10 cellular contexts compared by ENCODE assay signal in the genomic region with DNA sequence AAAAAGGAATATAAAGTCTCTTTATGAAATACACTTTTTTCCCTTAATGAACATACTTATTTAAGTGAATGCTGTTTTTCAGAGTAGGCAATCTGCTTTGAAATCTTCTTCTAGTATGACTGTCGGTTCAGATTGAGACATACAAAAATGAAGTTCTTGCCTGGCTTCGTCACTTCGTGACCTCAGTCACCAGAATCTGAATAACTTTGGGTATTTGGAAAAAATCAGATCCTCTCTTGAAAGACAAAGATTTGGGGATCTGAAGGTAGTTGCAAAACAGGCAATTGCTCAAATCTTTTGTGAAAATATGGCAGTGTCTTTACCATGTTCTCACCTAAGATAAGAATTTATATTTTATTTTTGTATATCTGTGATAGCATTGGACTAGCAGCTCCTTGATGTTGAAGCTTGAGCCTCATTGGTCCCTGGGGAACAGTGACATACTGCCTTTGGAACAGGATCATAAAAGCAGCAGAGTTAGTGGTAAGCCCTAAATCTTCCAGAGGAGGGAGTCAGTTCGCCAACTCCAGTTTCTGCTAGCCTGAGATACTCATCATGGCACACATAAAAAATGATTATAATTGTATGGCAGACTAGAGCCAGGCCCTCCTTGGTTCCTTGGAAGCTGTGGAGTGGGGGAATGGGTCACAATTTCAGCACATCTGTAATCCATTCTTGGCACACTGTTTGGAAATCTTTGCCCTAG. TPM values are rescaled to one million over a fixed set of nuclear protein-coding genes. Genes with fewer than 3 reads are reported as not detected.
DNase-seq lines count a peak whose midpoint lies in the region; ATAC-seq and FAIRE-seq lines count a peak whose summit lies in the region.
"Had no signal": no experiment of that assay in that cellular context is flagged by ENCODE, and none has a peak within 500 bp of the region (broad histone marks: within the 10 kb centered on the region; RNA-seq: fewer than 3 reads in every experiment).

No MANE protein-coding gene starts in this region.

- H3K4me3 Mint-ChIP-seq in activated CD4-positive, alpha-beta T cell treated with anti-CD3 and anti-CD28 coated beads for 36 hours, result no peak overlapping the region
- H3K4me3 Mint-ChIP-seq: natural killer cell had no signal

- intact Hi-C loops in activated CD4-positive, alpha-beta T cell treated with anti-CD3 and anti-CD28 coated beads for 36 hours (cut with DNase I, micrococcal nuclease), result loop anchor here in 1 of 2 experiments (5.0 kb wide), 1 partner anchor 1767 kb away; a partner anchor contains a TSS

- POLR2A ChIA-PET in activated CD4-positive, alpha-beta T cell treated with anti-CD3 and anti-CD28 coated beads for 36 hours (lab: Charles Lee), result no interaction called here

- no peak for ATAC-seq in activated CD4-positive, alpha-beta T cell treated with anti-CD3 and anti-CD28 coated beads for 36 hours
- ATAC-seq in esophagus mucosa (peak; percentile 32), HG03045 (IDR thresholded peaks at IDR 0.05; ENCODE audit: unreplicated experiment) (no peak), GM21526 (IDR thresholded peaks at IDR 0.05; ENCODE audit: low FRiP score, unreplicated experiment) (no peak)
- ATAC-seq: natural killer cell had no signal

- DNase-seq in activated CD4-positive, alpha-beta T cell treated with anti-CD3 and anti-CD28 coated beads for 36 hours, result no peak
- DNase-seq in activated CD4-positive, alpha-beta T cell treated with anti-CD3 and anti-CD28 coated beads for 4 hours, result no peak
- peak; percentile 58 for DNase-seq in NCI-H524 treated with DMSO at 0.1 percent for 48 hours (lab: John Stamatoyannopoulos, UW)
- peak; percentile 4 for DNase-seq in urothelium cell line (ENCODE audit: low spot score)
- no peak for DNase-seq in activated effector memory CD4-positive, alpha-beta T cell treated with Interleukin-2 at 50 U/mL for 16 hours
- DNase-seq: natural killer cell, T-helper 9 cell had no signal

- no peaks in the 10 kb centered on the region for H3K27me3 Mint-ChIP-seq in activated CD4-positive, alpha-beta T cell treated with anti-CD3 and anti-CD28 coated beads for 36 hours

- H3K36me3 Mint-ChIP-seq in activated CD4-positive, alpha-beta T cell treated with anti-CD3 and anti-CD28 coated beads for 36 hours (ENCODE audit: low read depth), result peaks cover 4% of the 10 kb centered on the region
- H3K36me3 Mint-ChIP-seq: natural killer cell had no signal

- H3K27ac Mint-ChIP-seq in activated CD4-positive, alpha-beta T cell treated with anti-CD3 and anti-CD28 coated beads for 36 hours, result peak overlapping the region; percentile 64

- CTCF ChIA-PET in activated CD4-positive, alpha-beta T cell treated with anti-CD3 and anti-CD28 coated beads for 36 hours (lab: Charles Lee), result interaction anchor here (1.0 to 1.5 kb wide), 2 partner anchors 17 to 283 kb away, joined by 3 to 5 read pairs; no protein-coding TSS in a partner anchor

- peaks cover 45% of the 10 kb centered on the region for H3K4me1 Mint-ChIP-seq in activated CD4-positive, alpha-beta T cell treated with anti-CD3 and anti-CD28 coated beads for 36 hours

- no peaks in the 10 kb centered on the region for H3K9me3 Mint-ChIP-seq in activated CD4-positive, alpha-beta T cell treated with anti-CD3 and anti-CD28 coated beads for 36 hours (ENCODE audit: low read depth)
- H3K9me3 Mint-ChIP-seq: natural killer cell had no signal

- no peak for FAIRE-seq in urothelium cell line (lab: Jason Lieb, UNC)

RNA-seq across cellular contexts. Expression of a gene that starts 4.9 kb away (rescaled TPM):
- 10 to 100 TPM in 1 of 2 experiments, 1 to 10 TPM in 1; 8.4 to 10.5 TPM for total RNA-seq in activated CD4-positive, alpha-beta T cell treated with anti-CD3 and anti-CD28 coated beads for 36 hours
- 29.8 TPM for total RNA-seq in esophagus mucosa

RNA-seq across cellular contexts. Expression of a gene that starts 5.1 kb away (rescaled TPM):
- total RNA-seq in activated CD4-positive, alpha-beta T cell treated with anti-CD3 and anti-CD28 coated beads for 36 hours, result under 1 TPM; 0.27 to 0.28 TPM
- total RNA-seq in esophagus mucosa, result 0.08 TPM
- total RNA-seq: natural killer cell had no signal

Comparison
In these comparisons a context has a peak if more than half of its experiments do, and no peak if none do; other contexts are left out.
1. DNase-seq: peak in NCI-H524 treated with DMSO at 0.1 percent for 48 hours (single experiment) and urothelium cell line (single experiment); none in activated CD4-positive, alpha-beta T cell treated with anti-CD3 and anti-CD28 coated beads for 36 hours (single experiment), activated CD4-positive, alpha-beta T cell treated with anti-CD3 and anti-CD28 coated beads for 4 hours (0 of 2) and activated effector memory CD4-positive, alpha-beta T cell treated with Interleukin-2 at 50 U/mL for 16 hours (single experiment).